Comparison of ENCODE assay signal across 21 cellular contexts in genomic region chr3:12908859-12909258, GRCh38.
DNase-seq lines count a peak whose midpoint lies in the region; ATAC-seq and TF ChIP-seq lines count a peak whose summit lies in the region.
"Had no signal": no experiment of that assay in that cellular context is flagged by ENCODE, and none has a peak within 500 bp of the region (broad histone marks: within the 10 kb centered on the region; RNA-seq: fewer than 3 reads in every experiment).

No MANE protein-coding gene starts in this region.

- no peak for DNase-seq in activated naive CD4-positive, alpha-beta T cell treated with anti-CD3 and anti-CD28 coated beads, Interleukin-2, amount 50 U/mL, for 72 hours (ENCODE audit: low spot score in 2 of 2)
- no peak for DNase-seq in activated naive CD4-positive, alpha-beta T cell treated with anti-CD3 and anti-CD28 coated beads, Interleukin-2, amount 50 U/mL, for 16 hours
- DNase-seq in effector memory CD8-positive, alpha-beta T cell = no peak
- no peak for DNase-seq in stimulated activated effector memory CD8-positive, alpha-beta T cell treated with anti-CD3 and anti-CD28 coated beads, Interleukin-12 subunit alpha, Interleukin-12 subunit beta, amount 100 ng/mL, for 72 hours (ENCODE audit: low spot score in 2 of 2)
- no peak for DNase-seq in activated CD8-positive, alpha-beta memory T cell treated with anti-CD3 and anti-CD28 coated beads for 24 hours
- DNase-seq in OCI-M2 (lab: John Stamatoyannopoulos, UW; ENCODE audit: unreplicated experiment) = no peak
- DNase-seq: 8988T, ACHN, DMS153, DND-41, KBM-7, MG63, NCI-H1105 treated with DMSO at 0.1 percent for 48 hours, NCI-H2029, NCI-H446, NCI-H524 treated with DMSO at 0.1 percent for 48 hours, NCI-H774, PC-3 had no signal

- H3K27ac ChIP-seq in HEK293 (ENCODE audit: extremely low read depth, low read depth, low read length) = no peak overlapping the region
- H3K27ac ChIP-seq: SJSA1 had no signal

- peaks cover 0 to 85% of the 10 kb centered on the region in 2 experiments; a peak in 2 of 3 replicates for H3K36me3 ChIP-seq in HEK293 (ENCODE audit: control insufficient read depth in 2 of 2, insufficient read depth in 1 of 2, low read length in 2 of 2)
- H3K36me3 ChIP-seq: MG63 had no signal

- TF ChIP-seq CTCF in HEK293 (tag by site-specific recombination; IDR thresholded peaks at IDR 0.05) = no peak

- H3K4me1 ChIP-seq in HEK293 (ENCODE audit: control insufficient read depth, insufficient read depth, low read length) = no peaks in the 10 kb centered on the region
- H3K4me1 ChIP-seq: SJSA1 had no signal

- ATAC-seq in activated naive CD4-positive, alpha-beta T cell treated with anti-CD3 and anti-CD28 coated beads, Interleukin-2, amount 50 U/mL, for 72 hours = no peak
- no peak for ATAC-seq in effector memory CD8-positive, alpha-beta T cell (replicated peaks)
- ATAC-seq in stimulated activated effector memory CD8-positive, alpha-beta T cell treated with anti-CD3 and anti-CD28 coated beads, Interleukin-12 subunit alpha, Interleukin-12 subunit beta, amount 100 ng/mL, for 72 hours = no peak
- ATAC-seq in HG03521 (IDR thresholded peaks at IDR 0.05; ENCODE audit: unreplicated experiment) = no peak
- ATAC-seq: PC-3 had no signal

- peaks cover 0 to 10% of the 10 kb centered on the region in 2 donors for H3K4me1 Mint-ChIP-seq in effector memory CD8-positive, alpha-beta T cell (ENCODE audit: low read depth in 2 of 2)
- no peaks in the 10 kb centered on the region for H3K4me1 Mint-ChIP-seq in stimulated activated effector memory CD8-positive, alpha-beta T cell treated with anti-CD3 and anti-CD28 coated beads, Interleukin-12 subunit alpha, Interleukin-12 subunit beta, amount 100 ng/mL, for 72 hours

- H3K4me3 ChIP-seq in HEK293 (ENCODE audit: low read depth, low read length) = no peak overlapping the region
- H3K4me3 ChIP-seq: MG63, SJSA1 had no signal

- CTCF ChIA-PET in HEK293 (lab: Yijun Ruan, JAX) = interaction anchor here (0.8 kb wide), 1 partner anchor 74 kb away, joined by 3 read pairs; no protein-coding TSS in a partner anchor

- peaks cover 0 to 6% of the 10 kb centered on the region in 2 donors for H3K36me3 Mint-ChIP-seq in activated naive CD4-positive, alpha-beta T cell treated with anti-CD3 and anti-CD28 coated beads, Interleukin-2, amount 50 U/mL, for 72 hours
- H3K36me3 Mint-ChIP-seq in effector memory CD8-positive, alpha-beta T cell (ENCODE audit: insufficient read depth) = peaks cover 85% of the 10 kb centered on the region
- H3K36me3 Mint-ChIP-seq in stimulated activated effector memory CD8-positive, alpha-beta T cell treated with anti-CD3 and anti-CD28 coated beads, Interleukin-12 subunit alpha, Interleukin-12 subunit beta, amount 100 ng/mL, for 72 hours = peaks cover 89% of the 10 kb centered on the region

- no peaks in the 10 kb centered on the region for H3K27me3 Mint-ChIP-seq in effector memory CD8-positive, alpha-beta T cell

- POLR2A ChIA-PET in HEK293 (lab: Yijun Ruan, JAX) = no interaction called here

- H3K27ac Mint-ChIP-seq in activated naive CD4-positive, alpha-beta T cell treated with anti-CD3 and anti-CD28 coated beads, Interleukin-2, amount 50 U/mL, for 72 hours = peak overlapping the region; percentile 70 to 77
- peak overlapping the region; percentile 25 to 78 for H3K27ac Mint-ChIP-seq in effector memory CD8-positive, alpha-beta T cell
- H3K27ac Mint-ChIP-seq in stimulated activated effector memory CD8-positive, alpha-beta T cell treated with anti-CD3 and anti-CD28 coated beads, Interleukin-12 subunit alpha, Interleukin-12 subunit beta, amount 100 ng/mL, for 72 hours = peak overlapping the region; percentile 75

- no peaks in the 10 kb centered on the region for H3K9me3 Mint-ChIP-seq in activated naive CD4-positive, alpha-beta T cell treated with anti-CD3 and anti-CD28 coated beads, Interleukin-2, amount 50 U/mL, for 72 hours
- H3K9me3 Mint-ChIP-seq in effector memory CD8-positive, alpha-beta T cell = no peaks in the 10 kb centered on the region
- H3K9me3 Mint-ChIP-seq in stimulated activated effector memory CD8-positive, alpha-beta T cell treated with anti-CD3 and anti-CD28 coated beads, Interleukin-12 subunit alpha, Interleukin-12 subunit beta, amount 100 ng/mL, for 72 hours = no peaks in the 10 kb centered on the region

- H3K4me3 Mint-ChIP-seq in effector memory CD8-positive, alpha-beta T cell = no peak overlapping the region
- no peak overlapping the region for H3K4me3 Mint-ChIP-seq in stimulated activated effector memory CD8-positive, alpha-beta T cell treated with anti-CD3 and anti-CD28 coated beads, Interleukin-12 subunit alpha, Interleukin-12 subunit beta, amount 100 ng/mL, for 72 hours

- no peaks in the 10 kb centered on the region for H3K9me3 ChIP-seq in HEK293 (ENCODE audit: control insufficient read depth, insufficient read depth, low read depth, low read length)
- H3K9me3 ChIP-seq: MG63, SJSA1 had no signal

TF ChIP-seq in HEK293, 187 proteins besides CTCF, POLR2A, EP300 and RAD21:
- TF ChIP-seq SCRT2 (tag by site-specific recombination; IDR thresholded peaks at IDR 0.05) (peak; percentile 57), ZBTB17 (tag by site-specific recombination; IDR thresholded peaks at IDR 0.05) (no peak)
TF ChIP-seq in HEK293: peak in this region for 1.
